Comparison of ENCODE assay signal across 19 cellular contexts in the genomic region with DNA sequence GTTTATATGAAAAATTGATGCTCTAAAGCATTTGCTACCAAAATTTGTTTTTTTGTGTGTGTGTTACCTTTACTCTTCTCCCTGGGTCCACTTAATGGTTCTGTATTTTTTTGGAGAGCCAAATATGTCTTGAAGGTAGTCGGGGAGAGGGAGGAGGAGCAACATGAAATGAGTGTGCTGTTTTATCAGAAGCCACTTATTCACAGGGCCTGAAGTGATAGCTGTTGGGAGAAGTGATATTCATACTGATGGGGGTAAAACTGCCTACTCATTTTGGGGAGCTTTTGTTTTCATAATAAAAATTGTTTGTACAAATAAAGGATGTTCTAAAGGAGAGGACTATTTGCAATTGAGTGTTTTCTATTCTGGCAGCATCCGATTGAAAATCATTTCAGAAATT.
"Had no signal": no experiment of that assay in that cellular context is flagged by ENCODE, and none has a peak within 500 bp of the region (broad histone marks: within the 10 kb centered on the region; RNA-seq: fewer than 3 reads in every experiment).

No MANE protein-coding gene starts in this region.

- ATAC-seq: activated CD8-positive, alpha-beta memory T cell treated with anti-CD3 and anti-CD28 coated beads, Interleukin-2, amount 10 ng/mL, durations not matched to agents 7 days and 5 days; activated naive CD4-positive, alpha-beta T cell treated with anti-CD3 and anti-CD28 coated beads, Interleukin-2, amount 50 U/mL, for 72 hours; body of pancreas; left ventricle myocardium superior; mucosa of descending colon; naive thymus-derived CD4-positive, alpha-beta T cell; stimulated activated naive CD8-positive, alpha-beta T cell treated with anti-CD3 and anti-CD28 coated beads, Interleukin-15, amount 100 ng/mL, for 72 hours had no signal

- H3K27ac ChIP-seq: body of pancreas, colonic mucosa, parathyroid adenoma, upper lobe of left lung had no signal

- H3K36me3 ChIP-seq: colonic mucosa, right atrium auricular region, upper lobe of left lung had no signal

- H3K27me3 ChIP-seq: body of pancreas, colonic mucosa, right atrium auricular region, upper lobe of left lung had no signal

- H3K4me1 ChIP-seq: colonic mucosa had no signal

- H3K27ac Mint-ChIP-seq: activated CD4-positive, alpha-beta memory T cell treated with anti-CD3 and anti-CD28 coated beads for 36 hours; activated CD8-positive, alpha-beta memory T cell treated with anti-CD3 and anti-CD28 coated beads, Interleukin-2, amount 10 ng/mL, durations not matched to agents 7 days and 5 days; activated naive CD4-positive, alpha-beta T cell treated with anti-CD3 and anti-CD28 coated beads, Interleukin-2, amount 50 U/mL, for 72 hours; memory B cell; naive thymus-derived CD4-positive, alpha-beta T cell; stimulated activated naive CD8-positive, alpha-beta T cell treated with anti-CD3 and anti-CD28 coated beads, Interleukin-15, amount 100 ng/mL, for 72 hours had no signal

- H3K27me3 Mint-ChIP-seq: activated CD4-positive, alpha-beta memory T cell treated with anti-CD3 and anti-CD28 coated beads for 36 hours; activated CD8-positive, alpha-beta memory T cell treated with anti-CD3 and anti-CD28 coated beads, Interleukin-2, amount 10 ng/mL, durations not matched to agents 7 days and 5 days; memory B cell; naive thymus-derived CD4-positive, alpha-beta T cell; stimulated activated naive CD8-positive, alpha-beta T cell treated with anti-CD3 and anti-CD28 coated beads, Interleukin-15, amount 100 ng/mL, for 72 hours had no signal

- H3K4me3 Mint-ChIP-seq: activated CD4-positive, alpha-beta memory T cell treated with anti-CD3 and anti-CD28 coated beads for 36 hours; activated CD8-positive, alpha-beta memory T cell treated with anti-CD3 and anti-CD28 coated beads, Interleukin-2, amount 10 ng/mL, durations not matched to agents 7 days and 5 days; memory B cell; naive thymus-derived CD4-positive, alpha-beta T cell; stimulated activated naive CD8-positive, alpha-beta T cell treated with anti-CD3 and anti-CD28 coated beads, Interleukin-15, amount 100 ng/mL, for 72 hours had no signal

- DNase-seq: activated CD4-positive, alpha-beta memory T cell treated with anti-CD3 and anti-CD28 coated beads for 36 hours; activated CD4-positive, alpha-beta T cell treated with anti-CD3 and anti-CD28 coated beads for 1 hour; activated CD8-positive, alpha-beta memory T cell treated with anti-CD3 and anti-CD28 coated beads, Interleukin-2, amount 10 ng/mL, durations not matched to agents 7 days and 5 days; activated effector memory CD4-positive, alpha-beta T cell treated with Interleukin-2 at 50 U/mL for 16 hours; activated T-cell treated with anti-CD3 and anti-CD28 coated beads, Interleukin-2, amount 50 U/mL, for 1 hour; body of pancreas; central memory CD4-positive, alpha-beta T cell; colonic mucosa; foreskin melanocyte; left ventricle myocardium superior; mucosa of descending colon; naive thymus-derived CD4-positive, alpha-beta T cell; stimulated activated naive CD8-positive, alpha-beta T cell treated with anti-CD3 and anti-CD28 coated beads, Interleukin-15, amount 100 ng/mL, for 72 hours; upper lobe of left lung had no signal

- H3K9me3 ChIP-seq: colonic mucosa had no signal

- H3K4me3 ChIP-seq: body of pancreas, colonic mucosa, mucosa of descending colon, right atrium auricular region, smooth muscle cell, upper lobe of left lung had no signal
